20 cellular contexts compared by ENCODE assay signal in the genomic region with DNA sequence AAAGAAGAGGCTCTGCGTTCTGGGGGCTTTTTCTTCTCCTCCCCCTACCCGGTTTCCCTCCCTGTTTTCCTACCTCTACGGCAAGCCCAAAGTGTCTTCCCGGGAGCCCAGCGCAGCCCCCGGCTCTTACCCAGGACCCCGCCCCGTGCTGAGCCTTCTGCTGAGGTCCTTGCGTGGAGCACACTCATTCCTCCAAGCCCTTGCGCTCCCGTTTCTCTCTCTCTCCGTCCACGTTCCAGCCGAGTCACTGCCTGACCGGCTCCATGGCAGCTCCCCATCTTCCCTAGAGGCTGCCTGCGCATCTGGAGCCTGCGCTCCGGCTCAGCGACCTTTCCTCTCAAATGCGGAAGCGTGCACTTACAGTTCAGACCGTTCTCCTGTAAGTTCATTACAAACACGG. TPM values are rescaled to one million over a fixed set of nuclear protein-coding genes. Genes with fewer than 3 reads are reported as not detected.
DNase-seq lines count a peak whose midpoint lies in the region; ATAC-seq and TF ChIP-seq lines count a peak whose summit lies in the region.
"Had no signal": no experiment of that assay in that cellular context is flagged by ENCODE, and none has a peak within 500 bp of the region (broad histone marks: within the 10 kb centered on the region; RNA-seq: fewer than 3 reads in every experiment).

No MANE protein-coding gene starts in this region.

- H3K36me3 Mint-ChIP-seq in H9 (ENCODE audit: insufficient read depth in 1 of 3, low read depth in 3 of 3), result peaks cover 26 to 81% (median 71%) of the 10 kb centered on the region in 3 experiments; a peak in 6 of 7 replicates
- H3K36me3 Mint-ChIP-seq in dendritic cell treated with granulocyte-macrophage colony-stimulating factor and Interleukin-4, amounts not matched to agents 40 ng/mL and 50 ng/mL, for 4 days (ENCODE audit: low read depth), result peaks cover 100% of the 10 kb centered on the region

- H3K9me3 ChIP-seq in A673 (ENCODE audit: low read depth, low read length, poor library complexity, severe bottlenecking), result no peaks in the 10 kb centered on the region
- H3K9me3 ChIP-seq in H9 (ENCODE audit: control insufficient read depth, low read depth, low read length), result no peaks in the 10 kb centered on the region
- H3K9me3 ChIP-seq in osteoblast (ENCODE audit: low read depth, low read length), result no peaks in the 10 kb centered on the region
- H3K9me3 ChIP-seq: BLaER1 had no signal

- no peaks in the 10 kb centered on the region for H3K4me1 Mint-ChIP-seq in H9
- peaks cover 69% of the 10 kb centered on the region for H3K4me1 Mint-ChIP-seq in dendritic cell treated with granulocyte-macrophage colony-stimulating factor and Interleukin-4, amounts not matched to agents 40 ng/mL and 50 ng/mL, for 4 days (ENCODE audit: low read depth)

- ATAC-seq in GM18868 (IDR thresholded peaks at IDR 0.05; ENCODE audit: unreplicated experiment), result no peak

- H3K23ac ChIP-seq in H9 (ENCODE audit: insufficient read length, low read depth, low read length), result no peak overlapping the region

- H3K27me3 Mint-ChIP-seq in H9 (ENCODE audit: low read depth), result no peaks in the 10 kb centered on the region
- no peaks in the 10 kb centered on the region for H3K27me3 Mint-ChIP-seq in dendritic cell treated with granulocyte-macrophage colony-stimulating factor and Interleukin-4, amounts not matched to agents 40 ng/mL and 50 ng/mL, for 4 days
- H3K27me3 Mint-ChIP-seq: CD4-positive, alpha-beta T cell had no signal

- H3K27ac ChIP-seq in A673 (ENCODE audit: low read depth, low read length, poor library complexity, severe bottlenecking), result peak overlapping the region; percentile 37
- no peak overlapping the region for H3K27ac ChIP-seq in H9 (ENCODE audit: insufficient read length, low read depth, low read length)
- H3K27ac ChIP-seq in osteoblast (ENCODE audit: low read depth, low read length), result no peak overlapping the region
- H3K27ac ChIP-seq: BLaER1, KMS-11 had no signal

- no CpG with 5 or more reads among the region's 23 CpGs for WGBS in H9 (ENCODE audit: extremely low coverage, insufficient read length, low lambda C conversion rate)

- no peaks in the 10 kb centered on the region for H3K9me3 Mint-ChIP-seq in H9
- no peaks in the 10 kb centered on the region for H3K9me3 Mint-ChIP-seq in dendritic cell treated with granulocyte-macrophage colony-stimulating factor and Interleukin-4, amounts not matched to agents 40 ng/mL and 50 ng/mL, for 4 days

- DNase-seq in A673 (ENCODE audit: low spot score), result no peak
- DNase-seq in H9, result no peak
- DNase-seq in osteoblast (ENCODE audit: insufficient read length, low spot score, missing footprints), result peak; percentile 6
- DNase-seq in NCI-H1694 treated with DMSO at 0.1 percent for 48 hours (lab: John Stamatoyannopoulos, UW), result no peak
- DNase-seq in stimulated activated CD4-positive, alpha-beta T cell treated with anti-CD3 and anti-CD28 coated beads, Interleukin-2, amount 100 ng/mL, for 48 hours, result no peak
- DNase-seq: ACHN; CD4-positive, alpha-beta T cell; COR-L47; DMS 273 treated with DMSO at 0.1 percent for 48 hours; DND-41; GOT3; NCI-H1105; NCI-H2081; NCI-H446 treated with DMSO at 0.1 percent for 48 hours; NCI-H526 treated with DMSO at 0.1 percent for 48 hours; Right ventricle myocardium superior had no signal

- H3K23me2 ChIP-seq in H9 (ENCODE audit: insufficient read length, low read depth, low read length, poor library complexity, severe bottlenecking), result no peaks in the 10 kb centered on the region

- CTCF ChIA-PET in A673 (lab: Charles Lee), result no interaction called here

- H4K91ac ChIP-seq in H9 (ENCODE audit: insufficient read length, low read depth, low read length), result no peak overlapping the region

- H2BK20ac ChIP-seq in H9 (ENCODE audit: low read depth, low read length, poor library complexity, severe bottlenecking), result no peak overlapping the region

- H3K4me2 ChIP-seq in H9 (ENCODE audit: insufficient read depth, insufficient read length, low read length) (no peak overlapping the region), osteoblast (ENCODE audit: insufficient read depth, low read length) (no peak overlapping the region)
- H3K4me2 ChIP-seq: BLaER1, KMS-11 had no signal

- H3K4me1 ChIP-seq in A673 (ENCODE audit: insufficient read depth, low read length, poor library complexity, severe bottlenecking) (no peaks in the 10 kb centered on the region), H9 (ENCODE audit: insufficient read depth, low read length) (no peaks in the 10 kb centered on the region), osteoblast (ENCODE audit: insufficient read depth, low read length) (no peaks in the 10 kb centered on the region)

- H3K9ac ChIP-seq in H9 (ENCODE audit: extremely low read depth, insufficient read length, low read length), result no peak overlapping the region
- H3K9ac ChIP-seq: BLaER1, KMS-11 had no signal

- no peak overlapping the region for H2BK5ac ChIP-seq in H9 (ENCODE audit: insufficient read length, low read length)

- H3K56ac ChIP-seq in H9 (ENCODE audit: insufficient read length, low read depth, low read length), result no peak overlapping the region

- H3K27me3 ChIP-seq in A673 (replicated peaks; ENCODE audit: insufficient read depth, low read depth, low read length, poor library complexity), result no peaks in the 10 kb centered on the region
- H3K27me3 ChIP-seq in H9 (ENCODE audit: insufficient read depth, low read length), result no peaks in the 10 kb centered on the region
- H3K27me3 ChIP-seq in osteoblast (ENCODE audit: insufficient read depth, low read length), result no peaks in the 10 kb centered on the region
- H3K27me3 ChIP-seq: BLaER1 had no signal

- H3K36me3 ChIP-seq in A673 (ENCODE audit: insufficient read depth, low read length, poor library complexity, severe bottlenecking), result peaks cover 55% of the 10 kb centered on the region
- peaks cover 43% of the 10 kb centered on the region for H3K36me3 ChIP-seq in osteoblast (ENCODE audit: insufficient read depth, low read length)

- BruUV-seq in A673 (replicated peaks; lab: Mats Ljungman, UMichigan), result no TSS peak

- H3K4me3 ChIP-seq in A673 (ENCODE audit: low read depth, low read length, poor library complexity, severe bottlenecking) (no peak overlapping the region), osteoblast (ENCODE audit: insufficient read depth, low read length) (no peak overlapping the region)
- H3K4me3 ChIP-seq: BLaER1 had no signal

- no peak overlapping the region for H3K4ac ChIP-seq in H9 (ENCODE audit: low read depth, low read length)

- POLR2A ChIA-PET in A673 (lab: Charles Lee; ENCODE audit: low non-redundant PET), result no interaction called here

- no peaks in the 10 kb centered on the region for H3K79me2 ChIP-seq in H9 (ENCODE audit: insufficient read depth, low read length)
- H3K79me2 ChIP-seq in osteoblast (ENCODE audit: insufficient read depth, low read length), result no peaks in the 10 kb centered on the region

- H2BK120ac ChIP-seq in H9 (ENCODE audit: low read depth, low read length, poor library complexity, severe bottlenecking), result no peak overlapping the region

- no peak overlapping the region for H4K8ac ChIP-seq in H9 (replicated peaks; ENCODE audit: insufficient read length, low read depth, low read length)

- intact Hi-C loops in A673 (cut with micrococcal nuclease; ENCODE audit: unreplicated experiment), result no loop called here
- intact Hi-C loops in dendritic cell treated with granulocyte-macrophage colony-stimulating factor and Interleukin-4, amounts not matched to agents 40 ng/mL and 50 ng/mL, for 4 days (cut with micrococcal nuclease), result loop anchor here (1.0 kb wide), 1 partner anchor 23 kb away; no protein-coding TSS in a partner anchor

- H2AK5ac ChIP-seq in H9 (ENCODE audit: insufficient read length, low read length), result no peak overlapping the region

- H2AFZ ChIP-seq in H9 (ENCODE audit: low read length) (no peak overlapping the region), osteoblast (ENCODE audit: low read length) (no peak overlapping the region)

- H3K27ac Mint-ChIP-seq in H9, result peak overlapping the region in 2 of 3 experiments; percentile 49 to 86; a peak in 4 of 7 replicates
- peak overlapping the region; percentile 90 for H3K27ac Mint-ChIP-seq in dendritic cell treated with granulocyte-macrophage colony-stimulating factor and Interleukin-4, amounts not matched to agents 40 ng/mL and 50 ng/mL, for 4 days
- H3K27ac Mint-ChIP-seq: CD4-positive, alpha-beta T cell had no signal

- no peak overlapping the region for H3T11ph ChIP-seq in H9 (ENCODE audit: low read length)

- TF ChIP-seq CTCF in A673 (conservative IDR thresholded peaks at IDR 0.05; ENCODE audit: low read depth, low read length), result no peak
- TF ChIP-seq CTCF in H9 (conservative IDR thresholded peaks at IDR 0.05), result no peak
- no peak for TF ChIP-seq CTCF in osteoblast (IDR thresholded peaks at IDR 0.05; ENCODE audit: extremely low read depth, low read depth, low read length)

- no peak overlapping the region; a peak in 1 of 5 replicates for H3K4me3 Mint-ChIP-seq in H9
- H3K4me3 Mint-ChIP-seq in dendritic cell treated with granulocyte-macrophage colony-stimulating factor and Interleukin-4, amounts not matched to agents 40 ng/mL and 50 ng/mL, for 4 days, result peak overlapping the region; percentile 77
- H3K4me3 Mint-ChIP-seq: CD4-positive, alpha-beta T cell had no signal

- H4K5ac ChIP-seq in H9 (ENCODE audit: insufficient read length, low read depth, low read length), result no peak overlapping the region

- no peak overlapping the region for H3K18ac ChIP-seq in H9 (ENCODE audit: insufficient read length, low read depth, low read length)

- H3K14ac ChIP-seq in H9 (ENCODE audit: insufficient read depth, low read length), result no peak overlapping the region

- no peaks in the 10 kb centered on the region for H4K20me1 ChIP-seq in H9 (ENCODE audit: control insufficient read depth, insufficient read depth, insufficient read length)
- no peaks in the 10 kb centered on the region for H4K20me1 ChIP-seq in osteoblast (ENCODE audit: insufficient read depth, low read length)

- H3K79me1 ChIP-seq in H9 (ENCODE audit: insufficient read depth, low read depth, low read length, poor library complexity, severe bottlenecking), result no peaks in the 10 kb centered on the region

- H2BK15ac ChIP-seq in H9 (ENCODE audit: low read depth, low read length), result no peak overlapping the region

- H2BK12ac ChIP-seq in H9 (ENCODE audit: insufficient read length, low read depth, low read length), result no peak overlapping the region

RNA-seq across cellular contexts. Expression of a gene that starts 24.9 kb away (rescaled TPM):
- total RNA-seq in A673 (2021), result 114 and 116 TPM in 2 replicates
- 109 and 117 TPM in 2 replicates for total RNA-seq in H9 (2021)
- total RNA-seq in osteoblast, result 88.4 and 89.4 TPM in 2 replicates

RNA-seq across cellular contexts. Expression of a gene that starts 34.6 kb away (rescaled TPM):
- total RNA-seq in A673 (2021) (67.0 and 73.5 TPM in 2 replicates), H9 (2021) (94.6 and 96.6 TPM in 2 replicates), osteoblast (17.4 TPM in 2 replicates)

RNA-seq across cellular contexts. Expression of a gene that starts 34.7 kb away (rescaled TPM):
- total RNA-seq in A673 (2021), result 2.4 and 3.0 TPM in 2 replicates
- total RNA-seq in H9 (2021), result 1.5 and 1.7 TPM in 2 replicates
- total RNA-seq in osteoblast, result 1.8 and 2.1 TPM in 2 replicates
- total RNA-seq: Right ventricle myocardium superior had no signal
